In genomic region chr13:21583496-21583895, GRCh38 we compare ENCODE assay signal across 14 cellular contexts. TPM values are rescaled to one million over a fixed set of nuclear protein-coding genes. Genes with fewer than 3 reads are reported as not detected.
A peak's percentile ranks its signal among the peaks of the same experiment; 100 is the strongest.
DNase-seq lines count a peak whose midpoint lies in the region; FAIRE-seq and TF ChIP-seq lines count a peak whose summit lies in the region.
"Had no signal": no experiment of that assay in that cellular context is flagged by ENCODE, and none has a peak within 500 bp of the region (broad histone marks: within the 10 kb centered on the region; RNA-seq: fewer than 3 reads in every experiment).

No MANE protein-coding gene starts in this region.

- no peak for TF ChIP-seq POLR2A in erythroblast (IDR thresholded peaks at IDR 0.05; ENCODE audit: low read length)

- H3K4me1 ChIP-seq in iPS DF 6.9 (ENCODE audit: control insufficient read depth, insufficient read depth, low read length) (no peaks in the 10 kb centered on the region), skeletal muscle satellite cell (ENCODE audit: control insufficient read depth, insufficient read depth, low read length) (peaks cover 22% of the 10 kb centered on the region)

- no peak overlapping the region for H3K9ac ChIP-seq in skeletal muscle satellite cell (ENCODE audit: low read depth, low read length)

- H3K4me3 ChIP-seq in brain microvascular endothelial cell (ENCODE audit: low read depth, low read length) (no peak overlapping the region), iPS DF 6.9 (ENCODE audit: low read length) (no peak overlapping the region), skeletal muscle satellite cell (ENCODE audit: low read length) (no peak overlapping the region)

- FAIRE-seq in frontal cortex (lab: Jason Lieb, UNC): no peak

- H3K4me3 Mint-ChIP-seq in activated naive CD4-positive, alpha-beta T cell treated with anti-CD3 and anti-CD28 coated beads for 36 hours: no peak overlapping the region
- H3K4me3 Mint-ChIP-seq: activated naive CD8-positive, alpha-beta T cell treated with anti-CD3 and anti-CD28 coated beads, Interleukin-2, amount 50 U/mL, for 24 hours; T-helper 17 cell had no signal

- no peaks in the 10 kb centered on the region for H3K36me3 ChIP-seq in brain microvascular endothelial cell (replicated peaks)
- no peaks in the 10 kb centered on the region for H3K36me3 ChIP-seq in iPS DF 6.9 (ENCODE audit: control insufficient read depth, insufficient read depth, low read length)
- no peaks in the 10 kb centered on the region for H3K36me3 ChIP-seq in skeletal muscle satellite cell (ENCODE audit: insufficient read depth, low read length)

- H3K27ac ChIP-seq in brain microvascular endothelial cell (no peak overlapping the region), iPS DF 6.9 (ENCODE audit: low read length) (no peak overlapping the region)

- in situ Hi-C loops in brain microvascular endothelial cell (cut with HindIII; ENCODE audit: low pct_ligation_motif_present, low sequenced_read_pairs): no loop called here

- CTCF ChIA-PET in activated naive CD4-positive, alpha-beta T cell treated with anti-CD3 and anti-CD28 coated beads for 36 hours (lab: Charles Lee): interaction anchor here (0.9 kb wide), 1 partner anchor 105 kb away, joined by 3 read pairs; no protein-coding TSS in a partner anchor

- no CpG with 5 or more reads among the region's 2 CpGs for WGBS in iPS DF 6.9 (ENCODE audit: insufficient coverage, insufficient read length)

- peaks cover 16% of the 10 kb centered on the region for H3K9me3 Mint-ChIP-seq in activated naive CD4-positive, alpha-beta T cell treated with anti-CD3 and anti-CD28 coated beads for 36 hours

- H3K36me3 Mint-ChIP-seq in activated naive CD4-positive, alpha-beta T cell treated with anti-CD3 and anti-CD28 coated beads for 36 hours (ENCODE audit: low read depth): peaks cover 20% of the 10 kb centered on the region

- TF ChIP-seq CTCF in brain microvascular endothelial cell (IDR thresholded peaks at IDR 0.05; ENCODE audit: low read depth, low read length, missing control alignments): no peak

- no peaks in the 10 kb centered on the region for H3K9me3 ChIP-seq in iPS DF 6.9 (ENCODE audit: control insufficient read depth, insufficient read depth, low read length)
- H3K9me3 ChIP-seq in skeletal muscle satellite cell (replicated peaks; ENCODE audit: low read length): peaks cover 3% of the 10 kb centered on the region

- peak overlapping the region; percentile 16 for H3K4me2 ChIP-seq in skeletal muscle satellite cell (ENCODE audit: low read length)

- H3K27me3 ChIP-seq in brain microvascular endothelial cell (replicated peaks): no peaks in the 10 kb centered on the region
- H3K27me3 ChIP-seq in iPS DF 6.9 (ENCODE audit: control insufficient read depth, insufficient read depth, low read length): no peaks in the 10 kb centered on the region
- no peaks in the 10 kb centered on the region for H3K27me3 ChIP-seq in skeletal muscle satellite cell (ENCODE audit: control insufficient read depth, insufficient read depth, low read length)

- DNase-seq in HT1080 (ENCODE audit: low read depth) (peak; percentile 62), brain microvascular endothelial cell (peak; percentile 67), iPS DF 6.9 (ENCODE audit: low read depth, low spot score) (peak; percentile 22), erythroblast (lab: John Stamatoyannopoulos, UW) (no peak), SHP77 treated with DMSO at 0.1 percent for 48 hours (lab: John Stamatoyannopoulos, UW) (no peak), frontal cortex (ENCODE audit: low spot score in 2 of 2) (no peak)
- DNase-seq in activated naive CD4-positive, alpha-beta T cell treated with anti-CD3 and anti-CD28 coated beads for 36 hours: no peak
- DNase-seq: activated CD4-positive, alpha-beta T cell treated with anti-CD3 and anti-CD28 coated beads for 4 hours; activated naive CD8-positive, alpha-beta T cell treated with anti-CD3 and anti-CD28 coated beads, Interleukin-2, amount 50 U/mL, for 24 hours; activated T-cell treated with anti-CD3 and anti-CD28 coated beads, Interleukin-2, amount 50 U/mL, for 1 hour; NCI-H446; stimulated activated CD4-positive, alpha-beta T cell treated with anti-CD3 and anti-CD28 coated beads, Interleukin-12 subunit alpha, Interleukin-12 subunit beta, amount 100 ng/mL, for 4 hours; T-helper 17 cell had no signal

- H3K27me3 Mint-ChIP-seq in activated naive CD4-positive, alpha-beta T cell treated with anti-CD3 and anti-CD28 coated beads for 36 hours (ENCODE audit: low read depth): no peaks in the 10 kb centered on the region
- H3K27me3 Mint-ChIP-seq: activated naive CD8-positive, alpha-beta T cell treated with anti-CD3 and anti-CD28 coated beads, Interleukin-2, amount 50 U/mL, for 24 hours; T-helper 17 cell had no signal

- intact Hi-C loops in activated naive CD4-positive, alpha-beta T cell treated with anti-CD3 and anti-CD28 coated beads for 36 hours (cut with micrococcal nuclease): no loop called here

- peaks cover 34% of the 10 kb centered on the region for H3K4me1 Mint-ChIP-seq in activated naive CD4-positive, alpha-beta T cell treated with anti-CD3 and anti-CD28 coated beads for 36 hours (ENCODE audit: low read depth)

- H3K27ac Mint-ChIP-seq in activated naive CD4-positive, alpha-beta T cell treated with anti-CD3 and anti-CD28 coated beads for 36 hours: no peak overlapping the region
- H3K27ac Mint-ChIP-seq: activated naive CD8-positive, alpha-beta T cell treated with anti-CD3 and anti-CD28 coated beads, Interleukin-2, amount 50 U/mL, for 24 hours; T-helper 17 cell had no signal

RNA-seq across cellular contexts. Expression of gene MICU2, which starts 20.5 kb away (rescaled TPM):
- total RNA-seq in HT1080 (2014; rRNA removed; shearing (Covaris generic)): 71.9 and 113 TPM in 2 replicates
- 43.6 and 45.1 TPM in 2 replicates for polyA plus RNA-seq in HT1080 (2015; cell fraction: cytosol; rRNA removed)
- polyA plus RNA-seq in HT1080 (2015; cell fraction: nucleus; rRNA removed): 51.2 and 52.3 TPM in 2 replicates
- 41.6 and 42.8 TPM in 2 replicates for total RNA-seq in skeletal muscle satellite cell (2012; rRNA removed)
- 10 to 100 TPM; 27.5 to 28.2 TPM for total RNA-seq in activated naive CD4-positive, alpha-beta T cell treated with anti-CD3 and anti-CD28 coated beads for 36 hours
- total RNA-seq in frontal cortex: 47.3 TPM

Comparison
In these comparisons a context has a peak if more than half of its experiments do, and no peak if none do; other contexts are left out.
1. DNase-seq: peak in HT1080 (single experiment), brain microvascular endothelial cell (single experiment) and iPS DF 6.9 (single experiment); none in activated naive CD4-positive, alpha-beta T cell treated with anti-CD3 and anti-CD28 coated beads for 36 hours (single experiment), erythroblast (0 of 2), SHP77 treated with DMSO at 0.1 percent for 48 hours (single experiment) and frontal cortex (0 of 2).